Comparison of ENCODE assay signal across 12 cellular contexts in genomic region chr10:79136227-79137005, GRCh38.
A peak's percentile ranks its signal among the peaks of the same experiment; 100 is the strongest.
DNase-seq lines count a peak whose midpoint lies in the region; ATAC-seq, FAIRE-seq and TF ChIP-seq lines count a peak whose summit lies in the region.
"Had no signal": no experiment of that assay in that cellular context is flagged by ENCODE, and none has a peak within 500 bp of the region (broad histone marks: within the 10 kb centered on the region; RNA-seq: fewer than 3 reads in every experiment).

No MANE protein-coding gene starts in this region.

- peaks cover 95% of the 10 kb centered on the region for H3K79me2 ChIP-seq in hepatocyte

- H4K20me1 ChIP-seq in hepatocyte (ENCODE audit: insufficient read depth, poor library complexity, severe bottlenecking) = peaks cover 67% of the 10 kb centered on the region

- TF ChIP-seq CTCF in WTC11 (IDR thresholded peaks at IDR 0.05) (no peak), hepatocyte (IDR thresholded peaks at IDR 0.05; ENCODE audit: poor library complexity) (no peak)

- peaks cover 2% of the 10 kb centered on the region for H3K36me3 Mint-ChIP-seq in activated T-cell treated with anti-CD3 and anti-CD28 coated beads, Interleukin-2, amount 50 U/mL, for 24 hours (ENCODE audit: low read depth)
- peaks cover 9% of the 10 kb centered on the region; the same call in 1 of the 2 replicates for H3K36me3 Mint-ChIP-seq in WTC11

- peak overlapping the region; percentile 83 for H3K27ac Mint-ChIP-seq in activated T-cell treated with anti-CD3 and anti-CD28 coated beads, Interleukin-2, amount 50 U/mL, for 24 hours
- H3K27ac Mint-ChIP-seq in WTC11 = peak overlapping the region; percentile 64; the same call in 1 of the 2 replicates
- peak overlapping the region; percentile 99 to 100 for H3K27ac Mint-ChIP-seq in stimulated activated naive CD8-positive, alpha-beta T cell treated with anti-CD3 and anti-CD28 coated beads, Interleukin-15, amount 100 ng/mL, for 72 hours

- H3K27me3 ChIP-seq in hepatocyte = no peaks in the 10 kb centered on the region
- H3K27me3 ChIP-seq: SJSA1 had no signal

- H3K4me3 Mint-ChIP-seq in activated T-cell treated with anti-CD3 and anti-CD28 coated beads, Interleukin-2, amount 50 U/mL, for 24 hours = no peak overlapping the region
- H3K4me3 Mint-ChIP-seq in WTC11 = no peak overlapping the region
- peak overlapping the region; percentile 85 to 86 for H3K4me3 Mint-ChIP-seq in stimulated activated naive CD8-positive, alpha-beta T cell treated with anti-CD3 and anti-CD28 coated beads, Interleukin-15, amount 100 ng/mL, for 72 hours

- H3K27ac ChIP-seq in hepatocyte = peak overlapping the region; percentile 87
- H3K27ac ChIP-seq: parathyroid adenoma had no signal

- DNase-seq in activated T-cell treated with anti-CD3 and anti-CD28 coated beads, Interleukin-2, amount 50 U/mL, for 24 hours = no peak
- no peak for DNase-seq in activated T-cell treated with anti-CD3 and anti-CD28 coated beads, Interleukin-2, amount 50 U/mL, for 1 hour
- no peak for DNase-seq in WTC11 (ENCODE audit: low spot score)
- no peak for DNase-seq in hepatocyte (ENCODE audit: low spot score)
- peak; percentile 20 to 33 for DNase-seq in stimulated activated naive CD8-positive, alpha-beta T cell treated with anti-CD3 and anti-CD28 coated beads, Interleukin-15, amount 100 ng/mL, for 72 hours
- no peak for DNase-seq in nucleus accumbens (lab: John Stamatoyannopoulos, UW)
- DNase-seq in hippocampal formation (lab: John Stamatoyannopoulos, UW) = no peak
- DNase-seq in RCC 7860 (ENCODE audit: low spot score) = no peak
- DNase-seq: stimulated activated CD8-positive, alpha-beta memory T cell treated with anti-CD3 and anti-CD28 coated beads, Interleukin-4, amount 100 ng/mL, for 48 hours had no signal

- no peaks in the 10 kb centered on the region for H3K9me3 Mint-ChIP-seq in activated T-cell treated with anti-CD3 and anti-CD28 coated beads, Interleukin-2, amount 50 U/mL, for 24 hours
- no peaks in the 10 kb centered on the region for H3K9me3 Mint-ChIP-seq in WTC11
- no peaks in the 10 kb centered on the region for H3K9me3 Mint-ChIP-seq in stimulated activated naive CD8-positive, alpha-beta T cell treated with anti-CD3 and anti-CD28 coated beads, Interleukin-15, amount 100 ng/mL, for 72 hours

- H3K4me3 ChIP-seq in hepatocyte = no peak overlapping the region
- H3K4me3 ChIP-seq: SJSA1 had no signal

- 59% methylated on average over 2 of the region's 2 CpGs for WGBS in hepatocyte (ENCODE audit: low lambda C conversion rate, missing lambda C conversion rate)

- H3K4me1 Mint-ChIP-seq in activated T-cell treated with anti-CD3 and anti-CD28 coated beads, Interleukin-2, amount 50 U/mL, for 24 hours (ENCODE audit: low read depth) = peaks cover 29% of the 10 kb centered on the region
- H3K4me1 Mint-ChIP-seq in WTC11 = peaks cover 72% of the 10 kb centered on the region
- H3K4me1 Mint-ChIP-seq in stimulated activated naive CD8-positive, alpha-beta T cell treated with anti-CD3 and anti-CD28 coated beads, Interleukin-15, amount 100 ng/mL, for 72 hours = peaks cover 59% of the 10 kb centered on the region

- no peak overlapping the region for H2AFZ ChIP-seq in hepatocyte
- H2AFZ ChIP-seq: parathyroid adenoma had no signal

- POLR2A ChIA-PET in WTC11 (lab: Charles Lee) = interaction anchor here (0.5 kb wide), 1 partner anchor 267 kb away, joined by 5 read pairs; no protein-coding TSS in a partner anchor

- no peaks in the 10 kb centered on the region for H3K27me3 Mint-ChIP-seq in activated T-cell treated with anti-CD3 and anti-CD28 coated beads, Interleukin-2, amount 50 U/mL, for 24 hours
- H3K27me3 Mint-ChIP-seq in WTC11 (ENCODE audit: low read depth) = no peaks in the 10 kb centered on the region
- no peaks in the 10 kb centered on the region for H3K27me3 Mint-ChIP-seq in stimulated activated naive CD8-positive, alpha-beta T cell treated with anti-CD3 and anti-CD28 coated beads, Interleukin-15, amount 100 ng/mL, for 72 hours

- H3K36me3 ChIP-seq in hepatocyte (replicated peaks; ENCODE audit: insufficient read depth, low read depth) = no peaks in the 10 kb centered on the region

- no peaks in the 10 kb centered on the region for H3K9me2 ChIP-seq in hepatocyte (replicated peaks; ENCODE audit: insufficient read depth)

- no peaks in the 10 kb centered on the region for H3K9me3 ChIP-seq in hepatocyte (ENCODE audit: low read depth)
- H3K9me3 ChIP-seq: SJSA1 had no signal

- peaks cover 59% of the 10 kb centered on the region for H3K4me1 ChIP-seq in hepatocyte (ENCODE audit: insufficient read depth)

- peak overlapping the region; percentile 58 for H3K4me2 ChIP-seq in hepatocyte

- CTCF ChIA-PET in WTC11 (lab: Charles Lee) = interaction anchor here (0.6 to 1.6 kb wide), 4 partner anchors 9 to 201 kb away, joined by 3 to 5 read pairs (median 4); no protein-coding TSS in a partner anchor

- ATAC-seq in WTC11 = no peak
- peak; percentile 56 for ATAC-seq in stimulated activated naive CD8-positive, alpha-beta T cell treated with anti-CD3 and anti-CD28 coated beads, Interleukin-15, amount 100 ng/mL, for 72 hours
- ATAC-seq: HCT116 had no signal

- FAIRE-seq in RCC 7860 (lab: Jason Lieb, UNC) = no peak

TF ChIP-seq in WTC11, 78 proteins besides CTCF, POLR2A, EP300 and RAD21 (continues in another document):
- no peak for TF ChIP-seq CREM (CRISPR knock-in tag; IDR thresholded peaks at IDR 0.05)
- no peak for TF ChIP-seq RORB (CRISPR knock-in tag; IDR thresholded peaks at IDR 0.05)
- TF ChIP-seq, protein P1, sequence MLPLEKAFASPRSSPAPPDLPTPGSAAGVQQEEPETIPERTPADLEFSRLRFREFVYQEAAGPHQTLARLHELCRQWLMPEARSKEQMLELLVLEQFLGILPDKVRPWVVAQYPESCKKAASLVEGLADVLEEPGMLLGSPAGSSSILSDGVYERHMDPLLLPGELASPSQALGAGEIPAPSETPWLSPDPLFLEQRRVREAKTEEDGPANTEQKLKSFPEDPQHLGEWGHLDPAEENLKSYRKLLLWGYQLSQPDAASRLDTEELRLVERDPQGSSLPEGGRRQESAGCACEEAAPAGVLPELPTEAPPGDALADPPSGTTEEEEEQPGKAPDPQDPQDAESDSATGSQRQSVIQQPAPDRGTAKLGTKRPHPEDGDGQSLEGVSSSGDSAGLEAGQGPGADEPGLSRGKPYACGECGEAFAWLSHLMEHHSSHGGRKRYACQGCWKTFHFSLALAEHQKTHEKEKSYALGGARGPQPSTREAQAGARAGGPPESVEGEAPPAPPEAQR (CRISPR knock-in tag; IDR thresholded peaks at IDR 0.05) = no peak
- TF ChIP-seq GTF2I (CRISPR knock-in tag; conservative IDR thresholded peaks at IDR 0.05) = no peak
- TF ChIP-seq CREB1 (CRISPR knock-in tag; IDR thresholded peaks at IDR 0.05) = no peak
- TF ChIP-seq FOXK1 (CRISPR knock-in tag; IDR thresholded peaks at IDR 0.05) = no peak
- no peak for TF ChIP-seq PRRX2 (CRISPR knock-in tag; IDR thresholded peaks at IDR 0.05)
- TF ChIP-seq E2F4 (CRISPR knock-in tag; IDR thresholded peaks at IDR 0.05; ENCODE audit: borderline replicate concordance, low read depth) = no peak
- no peak for TF ChIP-seq JUN (CRISPR knock-in tag; IDR thresholded peaks at IDR 0.05)
- TF ChIP-seq TEAD4 (CRISPR knock-in tag; IDR thresholded peaks at IDR 0.05) = no peak
- TF ChIP-seq AFF4 (CRISPR knock-in tag; IDR thresholded peaks at IDR 0.05; ENCODE audit: borderline replicate concordance) = no peak

Comparison
In these comparisons a context has a peak if more than half of its experiments do, and no peak if none do; other contexts are left out.
1. DNase-seq: peak in stimulated activated naive CD8-positive, alpha-beta T cell treated with anti-CD3 and anti-CD28 coated beads, Interleukin-15, amount 100 ng/mL, for 72 hours (2 of 2); none in activated T-cell treated with anti-CD3 and anti-CD28 coated beads, Interleukin-2, amount 50 U/mL, for 24 hours (single experiment), activated T-cell treated with anti-CD3 and anti-CD28 coated beads, Interleukin-2, amount 50 U/mL, for 1 hour (single experiment), WTC11 (single experiment), hepatocyte (single experiment), nucleus accumbens (0 of 56), hippocampal formation (0 of 2) and RCC 7860 (single experiment).
2. H3K4me3 Mint-ChIP-seq: peak in stimulated activated naive CD8-positive, alpha-beta T cell treated with anti-CD3 and anti-CD28 coated beads, Interleukin-15, amount 100 ng/mL, for 72 hours (2 of 2); none in activated T-cell treated with anti-CD3 and anti-CD28 coated beads, Interleukin-2, amount 50 U/mL, for 24 hours (single experiment) and WTC11 (single experiment).
3. Peak in every context shown above with its lines, with median percentiles within 50 percentile points of each other: H3K27ac Mint-ChIP-seq.